In the genomic region with DNA sequence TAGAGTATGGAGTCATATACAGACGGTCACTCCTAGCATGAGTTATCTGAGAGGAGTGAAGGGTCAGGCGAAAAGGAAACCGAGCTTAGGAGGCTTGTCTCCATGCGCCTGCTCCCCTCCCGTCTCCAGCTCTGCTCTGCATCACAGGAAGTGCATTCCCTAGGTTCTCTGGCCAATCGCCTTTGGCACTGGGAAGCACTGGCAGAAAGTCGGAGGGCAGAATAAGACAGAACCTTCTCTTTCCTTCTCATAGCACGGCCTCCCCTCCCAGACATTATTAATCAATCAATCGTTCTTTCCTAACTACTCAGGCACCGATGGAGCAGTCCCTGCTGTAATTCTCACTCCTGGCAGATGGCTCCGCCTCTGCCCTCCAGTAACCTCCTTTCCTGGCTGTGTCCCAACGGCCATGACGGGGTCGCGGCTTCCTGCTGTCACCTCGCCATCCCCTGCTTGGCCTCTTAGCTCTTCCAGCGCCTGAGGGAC, we compare ENCODE assay signal across 14 cellular contexts.
A peak's percentile ranks its signal among the peaks of the same experiment; 100 is the strongest.
DNase-seq lines count a peak whose midpoint lies in the region; ATAC-seq, FAIRE-seq and TF ChIP-seq lines count a peak whose summit lies in the region.
"Had no signal": no experiment of that assay in that cellular context is flagged by ENCODE, and none has a peak within 500 bp of the region (broad histone marks: within the 10 kb centered on the region; RNA-seq: fewer than 3 reads in every experiment).

No MANE protein-coding gene starts in this region.

- peak; percentile 34 for DNase-seq in A673 (ENCODE audit: low spot score)
- DNase-seq in IMR-90 = peak; percentile 37
- DNase-seq in chondrocyte (ENCODE audit: low spot score) = no peak
- peak; percentile 21 for DNase-seq in iris pigment epithelial cell (ENCODE audit: low read depth)
- DNase-seq in RKO (ENCODE audit: low spot score) = no peak
- DNase-seq in DMS153 treated with DMSO at 0.1 percent for 48 hours (lab: John Stamatoyannopoulos, UW; ENCODE audit: unreplicated experiment) = no peak
- no peak for DNase-seq in GM12891 (ENCODE audit: insufficient read length, low spot score)
- DNase-seq: activated T-cell treated with anti-CD3 and anti-CD28 coated beads, Interleukin-2, amount 50 U/mL, for 24 hours; DMS153; hippocampal formation; posterior cingulate gyrus; SK-N-SH had no signal

- H3K4me1 ChIP-seq in A673 (ENCODE audit: insufficient read depth, low read length, poor library complexity, severe bottlenecking) = no peaks in the 10 kb centered on the region
- H3K4me1 ChIP-seq in IMR-90 (ENCODE audit: control insufficient read depth, insufficient read depth, low read length) = peaks cover 6% of the 10 kb centered on the region

- H3K18ac ChIP-seq in IMR-90 (ENCODE audit: low read depth, low read length) = peak overlapping the region; percentile 46; the same call in 1 of the 2 replicates

- H3K36me3 ChIP-seq in A673 (ENCODE audit: insufficient read depth, low read length, poor library complexity, severe bottlenecking) = no peaks in the 10 kb centered on the region
- H3K36me3 ChIP-seq in IMR-90 (ENCODE audit: control insufficient read depth, insufficient read depth, low read length) = no peaks in the 10 kb centered on the region

- no peaks in the 10 kb centered on the region for H3K27me3 Mint-ChIP-seq in chondrocyte (ENCODE audit: low read depth)

- H4K8ac ChIP-seq in IMR-90 (ENCODE audit: low read depth in 2 of 2, low read length in 2 of 2) = peak overlapping the region; percentile 22 to 65; a peak in 3 of 4 replicates

- TF ChIP-seq POLR2A in IMR-90 (IDR thresholded peaks at IDR 0.05; ENCODE audit: low read depth, low read length) (no peak), GM12891 (IDR thresholded peaks at IDR 0.05; ENCODE audit: low read depth, low read length) (no peak)

- peak overlapping the region; percentile 29; the same call in 1 of the 3 replicates for H2BK15ac ChIP-seq in IMR-90 (ENCODE audit: low read depth, low read length)

- H4K5ac ChIP-seq in IMR-90 (ENCODE audit: low read depth, low read length) = peak overlapping the region; percentile 24

- H3K14ac ChIP-seq in IMR-90 (replicated peaks; ENCODE audit: low read depth, low read length) = peak overlapping the region; percentile 44; the same call in 1 of the 2 replicates

- peak overlapping the region; percentile 82 for H3K4me3 Mint-ChIP-seq in chondrocyte (ENCODE audit: unreplicated experiment)
- H3K4me3 Mint-ChIP-seq: activated T-cell treated with anti-CD3 and anti-CD28 coated beads, Interleukin-2, amount 50 U/mL, for 24 hours had no signal

- in situ Hi-C loops in IMR-90 (cut with MboI; ENCODE audit: low sequenced_read_pairs) = no loop called here

- peaks cover 27% of the 10 kb centered on the region for H3K4me1 Mint-ChIP-seq in chondrocyte (ENCODE audit: low read depth)

- FAIRE-seq in GM12891 (lab: Jason Lieb, UNC) = no peak

- CTCF ChIA-PET in A673 (lab: Charles Lee) (interaction anchor here (0.6 kb wide), 1 partner anchor 162 kb away, joined by 3 read pairs; no protein-coding TSS in a partner anchor), IMR-90 (lab: Yijun Ruan, JAX) (no interaction called here)

- H3K27me3 ChIP-seq in A673 (replicated peaks; ENCODE audit: insufficient read depth, low read depth, low read length, poor library complexity) = peaks cover 48% of the 10 kb centered on the region
- H3K27me3 ChIP-seq in IMR-90 (ENCODE audit: control insufficient read depth, insufficient read depth, low read length) = peaks cover 9% of the 10 kb centered on the region

- H3K27ac ChIP-seq in A673 (ENCODE audit: low read depth, low read length, poor library complexity, severe bottlenecking) (no peak overlapping the region), IMR-90 (ENCODE audit: insufficient read depth, low read length) (no peak overlapping the region)
- H3K27ac ChIP-seq: VCaP had no signal

- no peaks in the 10 kb centered on the region for H4K20me1 ChIP-seq in IMR-90 (ENCODE audit: insufficient read depth, low read length)

- peak overlapping the region; percentile 84 for H2AFZ ChIP-seq in IMR-90 (replicated peaks; ENCODE audit: low read length, poor library complexity)

- H2BK5ac ChIP-seq in IMR-90 (ENCODE audit: low read depth, low read length, poor library complexity, severe bottlenecking) = no peak overlapping the region

- 0 out of 2 replicates have a peak overlapping the region, but pooled peaks have one; percentile 3 for H3K23ac ChIP-seq in IMR-90 (ENCODE audit: low read depth, low read length)

- peak; percentile 46 for ATAC-seq in IMR-90 (ENCODE audit: low read depth)
- no peak for ATAC-seq in HG03571 (IDR thresholded peaks at IDR 0.05; ENCODE audit: unreplicated experiment)

- H3K56ac ChIP-seq in IMR-90 (ENCODE audit: extremely low read depth, insufficient read depth, low read length) = no peak overlapping the region

- POLR2A ChIA-PET in A673 (lab: Charles Lee; ENCODE audit: low non-redundant PET) (no interaction called here), IMR-90 (lab: Charles Lee; ENCODE audit: unreplicated experiment) (no interaction called here)

- no peak overlapping the region for H3K9ac ChIP-seq in IMR-90 (ENCODE audit: low read depth, low read length)
- H3K9ac ChIP-seq: SK-N-SH had no signal

- peak overlapping the region; percentile 83 for H3K27ac Mint-ChIP-seq in chondrocyte (ENCODE audit: unreplicated experiment)
- H3K27ac Mint-ChIP-seq: activated T-cell treated with anti-CD3 and anti-CD28 coated beads, Interleukin-2, amount 50 U/mL, for 24 hours had no signal

- peaks cover 1% of the 10 kb centered on the region for H3K36me3 Mint-ChIP-seq in chondrocyte (ENCODE audit: low read depth)

- no peak overlapping the region; the same call in 1 of the 2 replicates for H2BK20ac ChIP-seq in IMR-90 (ENCODE audit: low read depth, low read length)

- peaks cover 7% of the 10 kb centered on the region for H3K9me3 Mint-ChIP-seq in chondrocyte (ENCODE audit: low read depth)

- TF ChIP-seq RAD21 in IMR-90 (IDR thresholded peaks at IDR 0.05; ENCODE audit: low read length) = no peak

- dilution Hi-C loops in IMR-90 (cut with HindIII; ENCODE audit: low sequenced_read_pairs, unreplicated experiment) = no loop called here

- H3K4me3 ChIP-seq in A673 (ENCODE audit: low read depth, low read length, poor library complexity, severe bottlenecking) (no peak overlapping the region), IMR-90 (ENCODE audit: insufficient read depth, low read depth, low read length) (no peak overlapping the region)

- 0 out of 2 replicates have a peak overlapping the region, but pooled peaks have one; percentile 3 for H3K4ac ChIP-seq in IMR-90 (ENCODE audit: low read depth, low read length)

- no peaks in the 10 kb centered on the region for H3K9me3 ChIP-seq in A673 (ENCODE audit: low read depth, low read length, poor library complexity, severe bottlenecking)
- peaks cover 2% of the 10 kb centered on the region; the same call in 1 of the 2 replicates for H3K9me3 ChIP-seq in IMR-90 (ENCODE audit: control insufficient read depth, insufficient read depth, low read length)
- H3K9me3 ChIP-seq: SK-N-SH had no signal

- H2AK9ac ChIP-seq in IMR-90 (replicated peaks; ENCODE audit: low read depth, low read length, poor library complexity) = no peak overlapping the region

- intact Hi-C loops in A673 (cut with micrococcal nuclease; ENCODE audit: unreplicated experiment) (no loop called here), IMR-90 (cut with micrococcal nuclease) (no loop called here)

- BruUV-seq in A673 (replicated peaks; lab: Mats Ljungman, UMichigan) (no TSS peak), IMR-90 (replicated peaks; lab: Mats Ljungman, UMichigan) (no TSS peak)

- TF ChIP-seq CTCF in A673 (conservative IDR thresholded peaks at IDR 0.05; ENCODE audit: low read depth, low read length) (no peak), IMR-90 (conservative IDR thresholded peaks at IDR 0.05; ENCODE audit: low read depth, low read length) (no peak), chondrocyte (IDR thresholded peaks at IDR 0.05) (no peak)

- H3K4me2 ChIP-seq in IMR-90 (ENCODE audit: low read depth, low read length) = peak overlapping the region; percentile 60
- H3K4me2 ChIP-seq: SK-N-SH had no signal

- no peaks in the 10 kb centered on the region; the same call in none of the 2 replicates for H3K9me1 ChIP-seq in IMR-90 (ENCODE audit: insufficient read depth, low read length)

- no peaks in the 10 kb centered on the region for H3K79me1 ChIP-seq in IMR-90 (ENCODE audit: low read depth in 1 of 2, low read length in 2 of 2)

- peak overlapping the region; percentile 25; the same call in 1 of the 2 replicates for H2BK120ac ChIP-seq in IMR-90 (ENCODE audit: low read depth, low read length)

- H2AK5ac ChIP-seq in IMR-90 (ENCODE audit: low read depth, low read length) = peak overlapping the region; percentile 11; the same call in 1 of the 2 replicates

- WGBS in IMR-90 (ENCODE audit: extremely low coverage in 2 of 2, insufficient read length in 1 of 2), 2 experiments = 21% methylated on average over 4 of the region's 17 CpGs; no CpG with 5 or more reads in 1 of the 2 experiments

- peak overlapping the region; percentile 2; the same call in 1 of the 2 replicates for H4K91ac ChIP-seq in IMR-90 (ENCODE audit: insufficient read depth, low read depth, low read length)

TF ChIP-seq in IMR-90, 13 proteins besides CTCF, POLR2A, EP300 and RAD21 (continues in another document):
- TF ChIP-seq MAZ (IDR thresholded peaks at IDR 0.05; ENCODE audit: borderline replicate concordance, low read depth, low read length) (no peak), SMC3 (IDR thresholded peaks at IDR 0.05; ENCODE audit: low read depth, low read length) (no peak), FOS (IDR thresholded peaks at IDR 0.05; ENCODE audit: low read depth, low read length) (no peak), MAFK (IDR thresholded peaks at IDR 0.05; ENCODE audit: low read depth, low read length) (no peak), RCOR1 (IDR thresholded peaks at IDR 0.05; ENCODE audit: insufficient replicate concordance, low read length) (no peak), CEBPB (IDR thresholded peaks at IDR 0.05; ENCODE audit: low read depth, low read length) (no peak), CHD1 (IDR thresholded peaks at IDR 0.05; ENCODE audit: low read depth, low read length) (no peak), BHLHE40 (IDR thresholded peaks at IDR 0.05; ENCODE audit: low read depth, low read length) (no peak)

TF ChIP-seq in GM12891, 5 proteins besides CTCF, POLR2A, EP300 and RAD21:
- TF ChIP-seq PAX5 (IDR thresholded peaks at IDR 0.05; ENCODE audit: insufficient read depth, low read length, severe bottlenecking) (no peak), POU2F2 (IDR thresholded peaks at IDR 0.05; ENCODE audit: low read depth, low read length) (no peak), SPI1 (IDR thresholded peaks at IDR 0.05; ENCODE audit: low read depth, low read length) (no peak), TAF1 (IDR thresholded peaks at IDR 0.05; ENCODE audit: low read depth, low read length) (no peak), POLR2AphosphoS5 (IDR thresholded peaks at IDR 0.05; ENCODE audit: low read depth, low read length) (no peak)

Comparison
In these comparisons a context has a peak if more than half of its experiments do, and no peak if none do; other contexts are left out.
1. DNase-seq: peak in A673 (single experiment), IMR-90 (single experiment) and iris pigment epithelial cell (single experiment); none in chondrocyte (single experiment), RKO (single experiment), DMS153 treated with DMSO at 0.1 percent for 48 hours (single experiment) and GM12891 (single experiment).